Comparison of ENCODE assay signal across 16 cellular contexts in genomic region chr10:68665841-68666240, GRCh38. TPM values are rescaled to one million over a fixed set of nuclear protein-coding genes. Genes with fewer than 3 reads are reported as not detected.
DNase-seq lines count a peak whose midpoint lies in the region; ATAC-seq and TF ChIP-seq lines count a peak whose summit lies in the region.
"Had no signal": no experiment of that assay in that cellular context is flagged by ENCODE, and none has a peak within 500 bp of the region (broad histone marks: within the 10 kb centered on the region; RNA-seq: fewer than 3 reads in every experiment).

No MANE protein-coding gene starts in this region.

- H3K36me3 ChIP-seq in brain microvascular endothelial cell (replicated peaks): no peaks in the 10 kb centered on the region
- H3K36me3 ChIP-seq: ovary had no signal

- H3K27me3 ChIP-seq in brain microvascular endothelial cell (replicated peaks): no peaks in the 10 kb centered on the region
- H3K27me3 ChIP-seq: BE2C, ovary had no signal

- TF ChIP-seq CTCF in brain microvascular endothelial cell (IDR thresholded peaks at IDR 0.05; ENCODE audit: low read depth, low read length, missing control alignments): no peak

- H3K4me3 ChIP-seq in brain microvascular endothelial cell (ENCODE audit: low read depth, low read length): no peak overlapping the region
- H3K4me3 ChIP-seq: ovary had no signal

- DNase-seq in AG08395 (ENCODE audit: low spot score) (peak; percentile 48), HS-27A (ENCODE audit: low read depth) (peak; percentile 27), brain microvascular endothelial cell (peak; percentile 61), kidney tubule cell (ENCODE audit: low spot score) (peak; percentile 62), hypothalamus (lab: John Stamatoyannopoulos, UW) (no peak), NCI-H2081 treated with DMSO at 0.1 percent for 48 hours (lab: John Stamatoyannopoulos, UW) (no peak), left cardiac atrium (no peak)
- DNase-seq: anterior cingulate cortex, BE2C, DMS79, NCI-H187 treated with DMSO at 0.1 percent for 48 hours, NCI-H748 treated with DMSO at 0.1 percent for 48 hours, ovary, Right ventricle myocardium superior, T-helper 9 cell had no signal

- intact Hi-C loops in left cardiac atrium (cut with DNase I): no loop called here

- in situ Hi-C loops in brain microvascular endothelial cell (cut with HindIII; ENCODE audit: low pct_ligation_motif_present, low sequenced_read_pairs): no loop called here

- peak overlapping the region; percentile 89 for H3K27ac ChIP-seq in brain microvascular endothelial cell
- H3K27ac ChIP-seq: ovary had no signal

- no peak for ATAC-seq in left cardiac atrium
- no peak for ATAC-seq in GM18907 (IDR thresholded peaks at IDR 0.05; ENCODE audit: unreplicated experiment)

RNA-seq across cellular contexts. Expression of gene CCAR1, which starts 55.2 kb away (rescaled TPM):
- 10 to 100 TPM; 26.0 to 30.5 TPM for total RNA-seq in left cardiac atrium

Comparison
In these comparisons a context has a peak if more than half of its experiments do, and no peak if none do; other contexts are left out.
1. DNase-seq: peak in AG08395 (single experiment), HS-27A (single experiment), brain microvascular endothelial cell (single experiment) and kidney tubule cell (single experiment); none in hypothalamus (0 of 51), NCI-H2081 treated with DMSO at 0.1 percent for 48 hours (single experiment) and left cardiac atrium (single experiment).